9 cellular contexts compared by ENCODE assay signal in the genomic region with DNA sequence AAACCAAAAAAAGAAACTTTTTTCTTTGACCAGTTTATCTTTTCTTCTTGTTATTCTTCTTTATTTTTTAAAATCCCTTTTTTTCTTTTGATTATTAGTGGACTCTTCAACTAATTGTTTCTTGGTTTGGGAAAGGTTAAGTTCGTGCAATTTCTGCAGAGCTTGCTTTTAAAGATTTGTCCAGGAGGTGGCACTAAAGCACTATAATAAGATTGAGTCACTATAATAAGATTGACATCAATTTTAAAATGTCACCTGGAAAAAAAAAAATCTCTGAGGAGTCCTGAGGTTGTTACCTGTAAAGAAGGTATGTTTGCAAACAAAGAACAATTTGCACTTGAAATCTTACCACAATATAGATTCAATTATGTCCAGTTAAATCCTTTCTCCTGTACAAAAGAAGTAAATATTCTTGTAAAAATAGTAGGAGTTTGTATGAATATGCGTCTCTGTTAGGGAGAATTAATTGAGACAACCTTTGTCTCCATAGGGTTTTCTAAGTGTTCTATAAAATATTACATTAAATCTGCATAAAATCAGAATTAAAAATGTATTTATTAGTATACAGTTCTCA.
DNase-seq lines count a peak whose midpoint lies in the region; ATAC-seq and TF ChIP-seq lines count a peak whose summit lies in the region.
"Had no signal": no experiment of that assay in that cellular context is flagged by ENCODE, and none has a peak within 500 bp of the region (broad histone marks: within the 10 kb centered on the region; RNA-seq: fewer than 3 reads in every experiment).

No MANE protein-coding gene starts in this region.

- no peaks in the 10 kb centered on the region for H4K20me1 ChIP-seq in osteoblast (ENCODE audit: insufficient read depth, low read length)

- H3K4me3 Mint-ChIP-seq in CD14-positive monocyte (no peak overlapping the region), endothelial cell (ENCODE audit: unreplicated experiment) (no peak overlapping the region)
- H3K4me3 Mint-ChIP-seq: T-cell had no signal

- H3K27me3 Mint-ChIP-seq in CD14-positive monocyte (ENCODE audit: low read depth in 3 of 3) (no peaks in the 10 kb centered on the region), endothelial cell (ENCODE audit: unreplicated experiment) (no peaks in the 10 kb centered on the region)
- H3K27me3 Mint-ChIP-seq: T-cell had no signal

- H3K9me3 Mint-ChIP-seq in CD14-positive monocyte (no peaks in the 10 kb centered on the region), endothelial cell (ENCODE audit: unreplicated experiment) (no peaks in the 10 kb centered on the region)
- H3K9me3 Mint-ChIP-seq: T-cell had no signal

- H3K9me3 ChIP-seq in osteoblast (ENCODE audit: low read depth, low read length), result no peaks in the 10 kb centered on the region

- H3K4me1 Mint-ChIP-seq in CD14-positive monocyte, result peaks cover 6% of the 10 kb centered on the region
- no peaks in the 10 kb centered on the region for H3K4me1 Mint-ChIP-seq in endothelial cell (ENCODE audit: unreplicated experiment)

- H3K27ac Mint-ChIP-seq in CD14-positive monocyte, result no peak overlapping the region
- no peak overlapping the region for H3K27ac Mint-ChIP-seq in endothelial cell (ENCODE audit: unreplicated experiment)
- H3K27ac Mint-ChIP-seq: T-cell had no signal

- peak; percentile 69 for TF ChIP-seq CTCF in CD14-positive monocyte (IDR thresholded peaks at IDR 0.05)
- TF ChIP-seq CTCF in HL-60 (IDR thresholded peaks at IDR 0.05; ENCODE audit: insufficient read depth, low read length), result peak; percentile 14
- TF ChIP-seq CTCF in endothelial cell (IDR thresholded peaks at IDR 0.05; ENCODE audit: unreplicated experiment), result peak; percentile 77
- peak; percentile 75 for TF ChIP-seq CTCF in osteoblast (IDR thresholded peaks at IDR 0.05; ENCODE audit: extremely low read depth, low read depth, low read length)

- H3K27me3 ChIP-seq in HL-60 (ENCODE audit: insufficient read depth, poor library complexity, severe bottlenecking), result no peaks in the 10 kb centered on the region
- no peaks in the 10 kb centered on the region for H3K27me3 ChIP-seq in osteoblast (ENCODE audit: insufficient read depth, low read length)

- H3K36me3 Mint-ChIP-seq in CD14-positive monocyte, result no peaks in the 10 kb centered on the region
- H3K36me3 Mint-ChIP-seq in endothelial cell (ENCODE audit: low read depth, unreplicated experiment), result no peaks in the 10 kb centered on the region
- H3K36me3 Mint-ChIP-seq: T-cell had no signal

- H3K4me3 ChIP-seq in HL-60 (replicated peaks; ENCODE audit: insufficient read depth, low read length), result no peak overlapping the region
- H3K4me3 ChIP-seq in osteoblast (ENCODE audit: insufficient read depth, low read length), result no peak overlapping the region

- H3K36me3 ChIP-seq in osteoblast (ENCODE audit: insufficient read depth, low read length), result no peaks in the 10 kb centered on the region

- H3K79me2 ChIP-seq in osteoblast (ENCODE audit: insufficient read depth, low read length), result no peaks in the 10 kb centered on the region

- ATAC-seq in GM18498 (IDR thresholded peaks at IDR 0.05; ENCODE audit: unreplicated experiment), result peak; percentile 51
- no peak for ATAC-seq in HG03097 (IDR thresholded peaks at IDR 0.05; ENCODE audit: low FRiP score, unreplicated experiment)
- ATAC-seq: T-cell had no signal

- no peak overlapping the region for H2AFZ ChIP-seq in osteoblast (ENCODE audit: low read length)

- intact Hi-C loops in CD14-positive monocyte (cut with micrococcal nuclease), result loop anchor here in 1 of 2 donors (5.0 kb wide), 1 partner anchor 513 kb away; no protein-coding TSS in a partner anchor

- DNase-seq in CD14-positive monocyte (ENCODE audit: low spot score) (no peak), HL-60 (ENCODE audit: low read depth in 1 of 2, low spot score in 1 of 2) (peak in 1 of 2 experiments; percentile 10), RPMI7951 (ENCODE audit: low read depth) (peak; percentile 47), endothelial cell (ENCODE audit: low spot score) (peak; percentile 58), osteoblast (ENCODE audit: insufficient read length, low spot score, missing footprints) (peak; percentile 45), islet precursor cell (no peak)

- H3K27ac ChIP-seq in HL-60 (replicated peaks) (no peak overlapping the region), osteoblast (ENCODE audit: low read depth, low read length) (peak overlapping the region; percentile 61)

- peak overlapping the region; percentile 75 for H3K4me2 ChIP-seq in osteoblast (ENCODE audit: insufficient read depth, low read length)

- H3K4me1 ChIP-seq in osteoblast (ENCODE audit: insufficient read depth, low read length), result peaks cover 48% of the 10 kb centered on the region

Comparison
In these comparisons a context has a peak if more than half of its experiments do, and no peak if none do; other contexts are left out.
1. DNase-seq: peak in RPMI7951 (single experiment), endothelial cell (single experiment) and osteoblast (single experiment); none in CD14-positive monocyte (single experiment) and islet precursor cell (single experiment).
2. CTCF ChIP-seq: peak in every context shown above with its lines; median percentile 77 in endothelial cell; 75 in osteoblast; 69 in CD14-positive monocyte; 14 in HL-60.